ENCODE assay signal across 7 cellular contexts in genomic region chr11:65615950-65616574, GRCh38. TPM values are rescaled to one million over a fixed set of nuclear protein-coding genes. Genes with fewer than 3 reads are reported as not detected.
DNase-seq lines count a peak whose midpoint lies in the region; ATAC-seq and TF ChIP-seq lines count a peak whose summit lies in the region.

No MANE protein-coding gene starts in this region.

- H3K27me3 Mint-ChIP-seq in H9 (ENCODE audit: low read depth) = peaks cover 3% of the 10 kb centered on the region
- H3K27me3 Mint-ChIP-seq in central memory CD8-positive, alpha-beta T cell = no peaks in the 10 kb centered on the region

- TF ChIP-seq CTCF in GM12865 (IDR thresholded peaks at IDR 0.05; ENCODE audit: insufficient read depth, low read depth, low read length, missing control alignments) (no peak), H9 (conservative IDR thresholded peaks at IDR 0.05) (no peak), OCI-LY7 (conservative IDR thresholded peaks at IDR 0.05; ENCODE audit: low read length) (no peak), lower leg skin (IDR thresholded peaks at IDR 0.05) (no peak), thoracic aorta (IDR thresholded peaks at IDR 0.05) (no peak)

- no peak for TF ChIP-seq POLR2A in lower leg skin (IDR thresholded peaks at IDR 0.05)

- no peaks in the 10 kb centered on the region for H3K9me2 ChIP-seq in OCI-LY7 (ENCODE audit: insufficient read depth, low read length)

- H2BK20ac ChIP-seq in H9 (ENCODE audit: low read depth, low read length, poor library complexity, severe bottlenecking) = no peak overlapping the region

- H3K9me3 ChIP-seq in H9 (ENCODE audit: control insufficient read depth, low read depth, low read length) (no peaks in the 10 kb centered on the region), OCI-LY7 (ENCODE audit: low read length) (no peaks in the 10 kb centered on the region), thoracic aorta (no peaks in the 10 kb centered on the region)

- H3K23ac ChIP-seq in H9 (ENCODE audit: insufficient read length, low read depth, low read length) = no peak overlapping the region

- peaks cover 17 to 24% of the 10 kb centered on the region in 2 experiments for H3K4me1 Mint-ChIP-seq in H9
- H3K4me1 Mint-ChIP-seq in central memory CD8-positive, alpha-beta T cell = peaks cover 26% of the 10 kb centered on the region

- no peaks in the 10 kb centered on the region for H3K9me3 Mint-ChIP-seq in H9
- no peaks in the 10 kb centered on the region for H3K9me3 Mint-ChIP-seq in central memory CD8-positive, alpha-beta T cell

- peaks cover 18 to 43% (median 37%) of the 10 kb centered on the region in 3 experiments; a peak in 6 of 7 replicates for H3K36me3 Mint-ChIP-seq in H9 (ENCODE audit: insufficient read depth in 1 of 3, low read depth in 3 of 3)
- peaks cover 24% of the 10 kb centered on the region for H3K36me3 Mint-ChIP-seq in central memory CD8-positive, alpha-beta T cell (ENCODE audit: insufficient read depth)

- BruUV-seq in OCI-LY7 (replicated peaks; lab: Mats Ljungman, UMichigan) = no TSS peak

- no peak overlapping the region for H3K4ac ChIP-seq in H9 (ENCODE audit: low read depth, low read length)

- no peak for ATAC-seq in central memory CD8-positive, alpha-beta T cell (replicated peaks; ENCODE audit: extremely low read depth, poor library complexity, severe bottlenecking)
- ATAC-seq in thoracic aorta (ENCODE audit: insufficient number of reproducible peaks, low FRiP score, low read depth) = no peak

- H3K36me3 ChIP-seq in OCI-LY7 (ENCODE audit: insufficient read depth, low read length) = peaks cover 41% of the 10 kb centered on the region
- peaks cover 31% of the 10 kb centered on the region for H3K36me3 ChIP-seq in thoracic aorta

- H3K79me2 ChIP-seq in H9 (ENCODE audit: insufficient read depth, low read length) (peaks cover 7% of the 10 kb centered on the region; the same call in 1 of the 2 replicates), OCI-LY7 (ENCODE audit: insufficient read depth, low read depth, low read length) (peaks cover 50% of the 10 kb centered on the region)

- no peaks in the 10 kb centered on the region for H3K27me3 ChIP-seq in H9 (ENCODE audit: insufficient read depth, low read length)
- H3K27me3 ChIP-seq in thoracic aorta (replicated peaks; ENCODE audit: insufficient read depth) = no peaks in the 10 kb centered on the region

- H3K27ac ChIP-seq in H9 (ENCODE audit: insufficient read length, low read depth, low read length) = no peak overlapping the region
- peak overlapping the region; percentile 75 for H3K27ac ChIP-seq in OCI-LY7 (ENCODE audit: low read depth, low read length, poor library complexity, severe bottlenecking)
- H3K27ac ChIP-seq in thoracic aorta = peak overlapping the region; percentile 84 to 85

- no peak overlapping the region for H2AK5ac ChIP-seq in H9 (ENCODE audit: insufficient read length, low read length)

- peak overlapping the region; percentile 94 to 97 for H3K4me3 Mint-ChIP-seq in H9
- H3K4me3 Mint-ChIP-seq in central memory CD8-positive, alpha-beta T cell = peak overlapping the region; percentile 96

- no peak overlapping the region for H2BK120ac ChIP-seq in H9 (ENCODE audit: low read depth, low read length, poor library complexity, severe bottlenecking)

- DNase-seq in GM12865 (ENCODE audit: low read depth) = peak; percentile 66
- no peak for DNase-seq in H9
- peak; percentile 65 for DNase-seq in OCI-LY7 (ENCODE audit: low spot score)
- DNase-seq in central memory CD8-positive, alpha-beta T cell (ENCODE audit: low spot score in 2 of 2) = no peak
- no peak for DNase-seq in lower leg skin (ENCODE audit: low spot score in 2 of 2)
- no peak for DNase-seq in thoracic aorta (ENCODE audit: low spot score)
- DNase-seq in GM19240 (ENCODE audit: insufficient read length, low spot score) = no peak

- no peaks in the 10 kb centered on the region for H4K20me1 ChIP-seq in H9 (ENCODE audit: control insufficient read depth, insufficient read depth, insufficient read length)
- no peaks in the 10 kb centered on the region for H4K20me1 ChIP-seq in OCI-LY7 (ENCODE audit: insufficient read depth, low read length)

- no peak overlapping the region for H2BK12ac ChIP-seq in H9 (ENCODE audit: insufficient read length, low read depth, low read length)

- H3K4me3 ChIP-seq in GM12865 (ENCODE audit: low read depth, low read length) = peak overlapping the region; percentile 71
- H3K4me3 ChIP-seq in OCI-LY7 (ENCODE audit: low read depth, low read length, poor library complexity, severe bottlenecking) = peak overlapping the region; percentile 97
- peak overlapping the region; percentile 79 for H3K4me3 ChIP-seq in lower leg skin (ENCODE audit: low read depth, poor library complexity, severe bottlenecking)
- peak overlapping the region; percentile 97 for H3K4me3 ChIP-seq in thoracic aorta

- no peak overlapping the region for H2BK5ac ChIP-seq in H9 (ENCODE audit: insufficient read length, low read length)

- POLR2A ChIA-PET in OCI-LY7 (lab: Charles Lee) = interaction anchor here (0.6 to 1.5 kb wide), 8 partner anchors 13 to 499 kb away, joined by 3 to 13 read pairs (median 4); partner anchors contain the start of genes FAM89B and SIPA1

- H4K8ac ChIP-seq in H9 (replicated peaks; ENCODE audit: insufficient read length, low read depth, low read length) = no peak overlapping the region

- no CpG with 5 or more reads among the region's 50 CpGs for WGBS in H9 (ENCODE audit: extremely low coverage, insufficient read length, low lambda C conversion rate)
- WGBS in lower leg skin, 2 donors = 1 to 2% methylated on average over 19 to 29 of the region's 50 CpGs

- H4K5ac ChIP-seq in H9 (ENCODE audit: insufficient read length, low read depth, low read length) = no peak overlapping the region

- H3K4me2 ChIP-seq in H9 (ENCODE audit: insufficient read depth, insufficient read length, low read length) (peak overlapping the region; percentile 82), OCI-LY7 (ENCODE audit: low read length) (peak overlapping the region; percentile 99)

- no peak overlapping the region for H3T11ph ChIP-seq in H9 (ENCODE audit: low read length)

- intact Hi-C loops in OCI-LY7 (cut with micrococcal nuclease; ENCODE audit: unreplicated experiment) = loop anchor here (1.0 to 2.0 kb wide), 5 partner anchors 24 to 242 kb away; partner anchors contain the start of gene CFL1
- intact Hi-C loops in lower leg skin (cut with DNase I; ENCODE audit: low total_unique reads) = no loop called here

- H2AFZ ChIP-seq in H9 (ENCODE audit: low read length) (no peak overlapping the region), OCI-LY7 (ENCODE audit: low read length) (no peak overlapping the region)

- H3K9ac ChIP-seq in H9 (ENCODE audit: extremely low read depth, insufficient read length, low read length) = peak overlapping the region; percentile 45

- no peak overlapping the region for H2BK15ac ChIP-seq in H9 (ENCODE audit: low read depth, low read length)

- H3K79me1 ChIP-seq in H9 (ENCODE audit: insufficient read depth, low read depth, low read length, poor library complexity, severe bottlenecking) = peaks cover 3% of the 10 kb centered on the region

- H4K91ac ChIP-seq in H9 (ENCODE audit: insufficient read length, low read depth, low read length) = no peak overlapping the region

- H3K4me1 ChIP-seq in H9 (ENCODE audit: insufficient read depth, low read length) = no peaks in the 10 kb centered on the region; the same call in none of the 2 replicates
- H3K4me1 ChIP-seq in OCI-LY7 (ENCODE audit: insufficient read depth, low read length, poor library complexity, severe bottlenecking) = peaks cover 44% of the 10 kb centered on the region
- peaks cover 28 to 40% of the 10 kb centered on the region in 2 donors for H3K4me1 ChIP-seq in thoracic aorta (ENCODE audit: control insufficient read depth in 1 of 2, low read depth in 2 of 2)

- H3K23me2 ChIP-seq in H9 (ENCODE audit: insufficient read length, low read depth, low read length, poor library complexity, severe bottlenecking) = peaks cover 18% of the 10 kb centered on the region

- no peak overlapping the region; the same call in 1 of the 2 replicates for H3K14ac ChIP-seq in H9 (ENCODE audit: insufficient read depth, low read length)

- H3K18ac ChIP-seq in H9 (ENCODE audit: insufficient read length, low read depth, low read length) = no peak overlapping the region

- CTCF ChIA-PET in OCI-LY7 (lab: Charles Lee; ENCODE audit: unreplicated experiment) = interaction anchor here (0.7 to 1.8 kb wide), 2 partner anchors 22 to 28 kb away, joined by 3 to 7 read pairs; partner anchors contain the start of gene SIPA1

- no peak overlapping the region for H3K56ac ChIP-seq in H9 (ENCODE audit: insufficient read length, low read depth, low read length)

- H3K27ac Mint-ChIP-seq in H9 = peak overlapping the region; percentile 68 to 96 (median 92); a peak in 5 of 7 replicates
- peak overlapping the region; percentile 85 for H3K27ac Mint-ChIP-seq in central memory CD8-positive, alpha-beta T cell (ENCODE audit: low read depth)

RNA-seq across cellular contexts. Expression of gene PCNX3, which starts 0.5 kb away (rescaled TPM):
- total RNA-seq in H9 (2021) (48.3 and 50.5 TPM in 2 replicates), OCI-LY7 (2022) (66.7 and 70.7 TPM in 2 replicates), lower leg skin (10 to 100 TPM; 24.1 to 44.1 (median 34.4) TPM), thoracic aorta (10 to 100 TPM; 37.5 to 39.5 TPM)
- total RNA-seq in OCI-LY7 (2014; rRNA removed; shearing (Covaris generic)) = 29.9 and 36.2 TPM in 2 replicates

RNA-seq across cellular contexts. Expression of gene MAP3K11, which starts 2.0 kb away (rescaled TPM):
- total RNA-seq in H9 (2021) (57.9 and 61.1 TPM in 2 replicates), OCI-LY7 (2022) (50.6 and 53.2 TPM in 2 replicates), lower leg skin (10 to 100 TPM; 31.6 to 40.0 (median 39.1) TPM), thoracic aorta (10 to 100 TPM; 48.3 to 62.8 TPM)
- total RNA-seq in OCI-LY7 (2014; rRNA removed; shearing (Covaris generic)) = 32.0 and 33.4 TPM in 2 replicates

RNA-seq across cellular contexts. Expression of gene KCNK7, which starts 20.5 kb away (rescaled TPM):
- total RNA-seq in H9 (2021) = 1.8 and 2.8 TPM in 2 replicates
- total RNA-seq in OCI-LY7 (2014; rRNA removed; shearing (Covaris generic)) = 1.4 TPM in 1 of 2 replicates, not detected in the other
- 0.68 and 1.6 TPM in 2 replicates for total RNA-seq in OCI-LY7 (2022)
- total RNA-seq in lower leg skin = 100 to 1,000 TPM; 168 to 197 (median 184) TPM
- under 1 TPM in 1 of 2 donors, not detected in 1; 0.95 TPM for total RNA-seq in thoracic aorta

RNA-seq across cellular contexts. Expression of gene SIPA1, which starts 21.8 kb away (rescaled TPM):
- total RNA-seq in H9 (2021) (32.0 and 37.4 TPM in 2 replicates), OCI-LY7 (2022) (156 and 160 TPM in 2 replicates), lower leg skin (10 to 100 TPM; 25.3 to 34.4 (median 28.6) TPM), thoracic aorta (10 to 100 TPM; 47.9 to 69.8 TPM)
- total RNA-seq in OCI-LY7 (2014; rRNA removed; shearing (Covaris generic)) = 57.6 and 95.4 TPM in 2 replicates

RNA-seq across cellular contexts. Expression of gene EHBP1L1, which starts 40.2 kb away (rescaled TPM):
- total RNA-seq in H9 (2021) (13.8 and 14.5 TPM in 2 replicates), OCI-LY7 (2022) (71.6 and 80.3 TPM in 2 replicates), lower leg skin (10 to 100 TPM; 40.5 to 71.0 (median 57.3) TPM), thoracic aorta (100 to 1,000 TPM; 286 to 395 TPM)
- total RNA-seq in OCI-LY7 (2014; rRNA removed; shearing (Covaris generic)) = 59.6 and 59.7 TPM in 2 replicates

Comparison
In these comparisons a context has a peak if more than half of its experiments do, and no peak if none do; other contexts are left out.
1. DNase-seq: peak in GM12865 (single experiment) and OCI-LY7 (single experiment); none in H9 (single experiment), central memory CD8-positive, alpha-beta T cell (0 of 2), lower leg skin (0 of 2), thoracic aorta (single experiment) and GM19240 (single experiment).
2. RNA of gene KCNK7, which starts 20.5 kb away (total RNA-seq): 168 to 197 TPM in lower leg skin; 1.8 to 2.8 TPM in H9, 0.68 to 1.6 TPM in OCI-LY7 and 0.95 TPM in thoracic aorta; every median in the first group is over 10 times any median in the second.
3. Peak in every context shown above with its lines, with median percentiles within 50 percentile points of each other: H3K4me3 ChIP-seq.